Comparison of ENCODE assay signal across 9 cellular contexts in genomic region chr1:1437033-1437903, GRCh38. TPM values are rescaled to one million over a fixed set of nuclear protein-coding genes. Genes with fewer than 3 reads are reported as not detected.
DNase-seq lines count a peak whose midpoint lies in the region.
"Had no signal": no experiment of that assay in that cellular context is flagged by ENCODE, and none has a peak within 500 bp of the region (broad histone marks: within the 10 kb centered on the region; RNA-seq: fewer than 3 reads in every experiment).

No MANE protein-coding gene starts in this region.

- no peaks in the 10 kb centered on the region for H3K9me3 ChIP-seq in Karpas-422 (ENCODE audit: low read length)

- H3K4me1 ChIP-seq in Karpas-422 (ENCODE audit: low read length) = peaks cover 7% of the 10 kb centered on the region; the same call in 1 of the 2 replicates

- no peak overlapping the region for H3K4me3 ChIP-seq in Karpas-422 (ENCODE audit: low read length)

- no peak overlapping the region for H3K4me2 ChIP-seq in Karpas-422 (ENCODE audit: low read depth, low read length, poor library complexity, severe bottlenecking)

- H3K27me3 ChIP-seq in layer of hippocampus (ENCODE audit: control insufficient read depth, insufficient read depth, low read length) = no peaks in the 10 kb centered on the region
- H3K27me3 ChIP-seq in Karpas-422 (ENCODE audit: low read length) = no peaks in the 10 kb centered on the region

- no peaks in the 10 kb centered on the region for H4K20me1 ChIP-seq in Karpas-422 (ENCODE audit: insufficient read depth, low read depth, low read length)

- no peaks in the 10 kb centered on the region for H3K9me2 ChIP-seq in Karpas-422 (replicated peaks; ENCODE audit: insufficient read depth, low read length)

- H3K36me3 ChIP-seq in Karpas-422 (ENCODE audit: insufficient read depth, low read length) = no peaks in the 10 kb centered on the region

- H3K27ac ChIP-seq in layer of hippocampus (ENCODE audit: low read depth, low read length) = peak overlapping the region; percentile 96
- H3K27ac ChIP-seq in Karpas-422 (ENCODE audit: low read length) = no peak overlapping the region

- peak; percentile 15 for DNase-seq in AG08396 (ENCODE audit: low spot score)
- peak; percentile 31 for DNase-seq in NCI-H146 (lab: John Stamatoyannopoulos, UW)
- DNase-seq in Karpas-422 = no peak
- no peak for DNase-seq in activated CD4-positive, alpha-beta T cell treated with anti-CD3 and anti-CD28 coated beads, Interleukin-2, amount 50 U/mL, for 1 hour
- no peak for DNase-seq in OCI-M1 (lab: John Stamatoyannopoulos, UW)
- DNase-seq: activated CD8-positive, alpha-beta memory T cell treated with anti-CD3 and anti-CD28 coated beads, Interleukin-2, amount 50 U/mL, for 48 hours; C1 segment of cervical spinal cord; T-helper 1 cell had no signal

- H3K9ac ChIP-seq in Karpas-422 (ENCODE audit: low read length) = no peak overlapping the region

- H2AFZ ChIP-seq in Karpas-422 (ENCODE audit: low read length) = no peak overlapping the region

- no peaks in the 10 kb centered on the region for H3K79me2 ChIP-seq in Karpas-422 (ENCODE audit: low read length)

RNA-seq across cellular contexts. Expression of gene VWA1, which starts 1.8 kb away (rescaled TPM):
- total RNA-seq in Karpas-422 (2014; rRNA removed; shearing (Covaris generic); ENCODE audit: low replicate concordance) = not detected in 2 replicates

RNA-seq across cellular contexts. Expression of gene ATAD3C, which starts 12.2 kb away (rescaled TPM):
- total RNA-seq in Karpas-422 (2014; rRNA removed; shearing (Covaris generic); ENCODE audit: low replicate concordance) = 0.51 TPM in 1 of 2 replicates, not detected in the other

RNA-seq across cellular contexts. Expression of gene ANKRD65, which starts 16.2 kb away (rescaled TPM):
- total RNA-seq in Karpas-422 (2014; rRNA removed; shearing (Covaris generic); ENCODE audit: low replicate concordance) = not detected in 2 replicates

RNA-seq across cellular contexts. Expression of gene MRPL20, which starts 30.2 kb away (rescaled TPM):
- 136 and 151 TPM in 2 replicates for total RNA-seq in Karpas-422 (2014; rRNA removed; shearing (Covaris generic); ENCODE audit: low replicate concordance)

RNA-seq across cellular contexts. Expression of gene ATAD3B, which starts 34.3 kb away (rescaled TPM):
- total RNA-seq in Karpas-422 (2014; rRNA removed; shearing (Covaris generic); ENCODE audit: low replicate concordance) = 13.9 and 37.2 TPM in 2 replicates

Comparison
In these comparisons a context has a peak if more than half of its experiments do, and no peak if none do; other contexts are left out.
1. DNase-seq: peak in AG08396 (single experiment) and NCI-H146 (single experiment); none in Karpas-422 (single experiment), activated CD4-positive, alpha-beta T cell treated with anti-CD3 and anti-CD28 coated beads, Interleukin-2, amount 50 U/mL, for 1 hour (single experiment) and OCI-M1 (single experiment).